1 cellular context compared by ENCODE assay signal in genomic region chr12:83317641-83318040, GRCh38.
TF ChIP-seq lines count a peak whose summit lies in the region.

No MANE protein-coding gene starts in this region.

TF ChIP-seq in neural cell, 6 proteins besides CTCF, POLR2A, EP300 and RAD21 (continued from another document):
- peak; percentile 81 for TF ChIP-seq REST (IDR thresholded peaks at IDR 0.05; ENCODE audit: borderline replicate concordance)
- peak; percentile 26 for TF ChIP-seq SMC3 (conservative IDR thresholded peaks at IDR 0.05; ENCODE audit: poor library complexity)
- TF ChIP-seq EZH2 (IDR thresholded peaks at IDR 0.05; ENCODE audit: borderline replicate concordance, insufficient read depth, low read length, poor library complexity, severe bottlenecking) = no peak
- TF ChIP-seq TAF1 (IDR thresholded peaks at IDR 0.05; ENCODE audit: low read depth) = no peak
